Comparison of ENCODE assay signal across 8 cellular contexts in genomic region chr17:41959336-41960095, GRCh38. TPM values are rescaled to one million over a fixed set of nuclear protein-coding genes. Genes with fewer than 3 reads are reported as not detected.
DNase-seq lines count a peak whose midpoint lies in the region; ATAC-seq and TF ChIP-seq lines count a peak whose summit lies in the region.

No MANE protein-coding gene starts in this region.

- intact Hi-C loops in activated T-helper 2 cell treated with anti-CD3 and anti-CD28 coated beads, Interferon-gamma antibody, Interleukin-2, Interleukin-4, amounts not matched to agents 10 μg/mL and 5 μg/mL and 100 μg/mL, durations not matched to agents 14 hours and 24 hours and 36 hours (cut with micrococcal nuclease), result no loop called here

- TF ChIP-seq CTCF in MM.1S (IDR thresholded peaks at IDR 0.05; ENCODE audit: low read length) (peak; percentile 31), kidney epithelial cell (IDR thresholded peaks at IDR 0.05; ENCODE audit: insufficient read depth, low read length, poor library complexity, severe bottlenecking) (peak; percentile 43)

- H3K36me3 ChIP-seq in MM.1S (replicated peaks; ENCODE audit: insufficient read depth, low read length) (no peaks in the 10 kb centered on the region), kidney epithelial cell (ENCODE audit: control insufficient read depth, insufficient read depth, low read length) (no peaks in the 10 kb centered on the region)

- H3K4me1 ChIP-seq in MM.1S (ENCODE audit: low read length), result peaks cover 4% of the 10 kb centered on the region; the same call in 1 of the 2 replicates

- H3K36me3 Mint-ChIP-seq in activated CD8-positive, alpha-beta T cell treated with anti-CD3 and anti-CD28 coated beads, Interleukin-2, amount 10 ng/mL, durations not matched to agents 7 days and 5 days (ENCODE audit: low read depth), result no peaks in the 10 kb centered on the region
- no peaks in the 10 kb centered on the region for H3K36me3 Mint-ChIP-seq in activated T-helper 2 cell treated with anti-CD3 and anti-CD28 coated beads, Interferon-gamma antibody, Interleukin-2, Interleukin-4, amounts not matched to agents 10 μg/mL and 5 μg/mL and 100 μg/mL, durations not matched to agents 14 hours and 24 hours and 36 hours (ENCODE audit: low read depth)

- CTCF ChIA-PET in activated CD8-positive, alpha-beta T cell treated with anti-CD3 and anti-CD28 coated beads, Interleukin-2, amount 10 ng/mL, durations not matched to agents 7 days and 5 days (lab: Charles Lee), result interaction anchor here (0.8 to 1.5 kb wide), 5 partner anchors 30 to 173 kb away, joined by 3 to 8 read pairs (median 3); partner anchors contain the start of genes DNAJC7, JUP and ODAD4

- H4K20me1 ChIP-seq in MM.1S (ENCODE audit: insufficient read depth, low read length), result no peaks in the 10 kb centered on the region

- H3K27ac Mint-ChIP-seq in activated CD8-positive, alpha-beta T cell treated with anti-CD3 and anti-CD28 coated beads, Interleukin-2, amount 10 ng/mL, durations not matched to agents 7 days and 5 days, result no peak overlapping the region
- H3K27ac Mint-ChIP-seq in activated T-helper 2 cell treated with anti-CD3 and anti-CD28 coated beads, Interferon-gamma antibody, Interleukin-2, Interleukin-4, amounts not matched to agents 10 μg/mL and 5 μg/mL and 100 μg/mL, durations not matched to agents 14 hours and 24 hours and 36 hours, result no peak overlapping the region

- peaks cover 4% of the 10 kb centered on the region for H3K4me1 Mint-ChIP-seq in activated CD8-positive, alpha-beta T cell treated with anti-CD3 and anti-CD28 coated beads, Interleukin-2, amount 10 ng/mL, durations not matched to agents 7 days and 5 days (ENCODE audit: low read depth)
- no peaks in the 10 kb centered on the region for H3K4me1 Mint-ChIP-seq in activated T-helper 2 cell treated with anti-CD3 and anti-CD28 coated beads, Interferon-gamma antibody, Interleukin-2, Interleukin-4, amounts not matched to agents 10 μg/mL and 5 μg/mL and 100 μg/mL, durations not matched to agents 14 hours and 24 hours and 36 hours (ENCODE audit: low read depth)

- ATAC-seq in activated CD8-positive, alpha-beta T cell treated with anti-CD3 and anti-CD28 coated beads, Interleukin-2, amount 10 ng/mL, durations not matched to agents 7 days and 5 days, result no peak
- ATAC-seq in HG03196 (IDR thresholded peaks at IDR 0.05; ENCODE audit: unreplicated experiment) (no peak), HG03469 (IDR thresholded peaks at IDR 0.05; ENCODE audit: unreplicated experiment) (no peak)

- H3K9me2 ChIP-seq in MM.1S (replicated peaks; ENCODE audit: insufficient read depth, low read length), result no peaks in the 10 kb centered on the region

- H3K4me3 ChIP-seq in MM.1S (ENCODE audit: low read length), result no peak overlapping the region
- no peak overlapping the region for H3K4me3 ChIP-seq in kidney epithelial cell (ENCODE audit: low read depth, low read length)

- POLR2A ChIA-PET in activated CD8-positive, alpha-beta T cell treated with anti-CD3 and anti-CD28 coated beads, Interleukin-2, amount 10 ng/mL, durations not matched to agents 7 days and 5 days (lab: Charles Lee), result no interaction called here

- DNase-seq in GM03348 (ENCODE audit: low spot score) (peak; percentile 52), MM.1S (peak; percentile 57), kidney epithelial cell (ENCODE audit: low read depth) (no peak), GOT3 (lab: John Stamatoyannopoulos, UW) (no peak)
- peak; percentile 31 for DNase-seq in activated CD8-positive, alpha-beta T cell treated with anti-CD3 and anti-CD28 coated beads, Interleukin-2, amount 10 ng/mL, durations not matched to agents 7 days and 5 days
- DNase-seq in activated T-helper 2 cell treated with anti-CD3 and anti-CD28 coated beads, Interferon-gamma antibody, Interleukin-2, Interleukin-4, amounts not matched to agents 10 μg/mL and 5 μg/mL and 100 μg/mL, durations not matched to agents 14 hours and 24 hours and 36 hours (ENCODE audit: low spot score), result no peak

- H3K4me2 ChIP-seq in MM.1S (ENCODE audit: low read depth, low read length), result no peak overlapping the region

- no peak overlapping the region for H3K9ac ChIP-seq in MM.1S (ENCODE audit: low read length)

- no peaks in the 10 kb centered on the region for H3F3A ChIP-seq in MM.1S (ENCODE audit: insufficient read depth, low read length)

- H3K27ac ChIP-seq in MM.1S (ENCODE audit: low read length), result no peak overlapping the region

- no peak overlapping the region for H3K4me3 Mint-ChIP-seq in activated CD8-positive, alpha-beta T cell treated with anti-CD3 and anti-CD28 coated beads, Interleukin-2, amount 10 ng/mL, durations not matched to agents 7 days and 5 days
- H3K4me3 Mint-ChIP-seq in activated T-helper 2 cell treated with anti-CD3 and anti-CD28 coated beads, Interferon-gamma antibody, Interleukin-2, Interleukin-4, amounts not matched to agents 10 μg/mL and 5 μg/mL and 100 μg/mL, durations not matched to agents 14 hours and 24 hours and 36 hours (ENCODE audit: low read depth), result no peak overlapping the region

- H3K9me3 Mint-ChIP-seq in activated CD8-positive, alpha-beta T cell treated with anti-CD3 and anti-CD28 coated beads, Interleukin-2, amount 10 ng/mL, durations not matched to agents 7 days and 5 days (ENCODE audit: insufficient read depth), result no peaks in the 10 kb centered on the region
- no peaks in the 10 kb centered on the region for H3K9me3 Mint-ChIP-seq in activated T-helper 2 cell treated with anti-CD3 and anti-CD28 coated beads, Interferon-gamma antibody, Interleukin-2, Interleukin-4, amounts not matched to agents 10 μg/mL and 5 μg/mL and 100 μg/mL, durations not matched to agents 14 hours and 24 hours and 36 hours

- H2AFZ ChIP-seq in MM.1S (ENCODE audit: low read length), result no peak overlapping the region

- H3K79me2 ChIP-seq in MM.1S (ENCODE audit: low read length), result no peaks in the 10 kb centered on the region

- H3K27me3 Mint-ChIP-seq in activated CD8-positive, alpha-beta T cell treated with anti-CD3 and anti-CD28 coated beads, Interleukin-2, amount 10 ng/mL, durations not matched to agents 7 days and 5 days (ENCODE audit: low read depth), result no peaks in the 10 kb centered on the region
- H3K27me3 Mint-ChIP-seq in activated T-helper 2 cell treated with anti-CD3 and anti-CD28 coated beads, Interferon-gamma antibody, Interleukin-2, Interleukin-4, amounts not matched to agents 10 μg/mL and 5 μg/mL and 100 μg/mL, durations not matched to agents 14 hours and 24 hours and 36 hours (ENCODE audit: low read depth), result no peaks in the 10 kb centered on the region

- H3K9me3 ChIP-seq in MM.1S (replicated peaks; ENCODE audit: insufficient read depth, low read length), result no peaks in the 10 kb centered on the region

- H3K27me3 ChIP-seq in MM.1S (replicated peaks; ENCODE audit: insufficient read depth, low read length), result no peaks in the 10 kb centered on the region
- no peaks in the 10 kb centered on the region for H3K27me3 ChIP-seq in kidney epithelial cell (ENCODE audit: control insufficient read depth, insufficient read depth, low read length)

RNA-seq across cellular contexts. Expression of gene CNP, which starts 7.1 kb away (rescaled TPM):
- 10 to 100 TPM; 93.4 to 94.6 TPM for total RNA-seq in activated CD8-positive, alpha-beta T cell treated with anti-CD3 and anti-CD28 coated beads, Interleukin-2, amount 10 ng/mL, durations not matched to agents 7 days and 5 days
- 58.5 and 65.1 TPM in 2 replicates for total RNA-seq in kidney epithelial cell
- total RNA-seq in activated T-helper 2 cell treated with anti-CD3 and anti-CD28 coated beads, Interferon-gamma antibody, Interleukin-2, Interleukin-4, amounts not matched to agents 10 μg/mL and 5 μg/mL and 100 μg/mL, durations not matched to agents 14 hours and 24 hours and 36 hours, result 71.8 and 77.3 TPM in 2 replicates

RNA-seq across cellular contexts. Expression of gene ODAD4, which starts 29.1 kb away (rescaled TPM):
- under 1 TPM; 0.89 to 0.97 TPM for total RNA-seq in activated CD8-positive, alpha-beta T cell treated with anti-CD3 and anti-CD28 coated beads, Interleukin-2, amount 10 ng/mL, durations not matched to agents 7 days and 5 days
- 0.62 and 0.84 TPM in 2 replicates for total RNA-seq in kidney epithelial cell
- total RNA-seq in activated T-helper 2 cell treated with anti-CD3 and anti-CD28 coated beads, Interferon-gamma antibody, Interleukin-2, Interleukin-4, amounts not matched to agents 10 μg/mL and 5 μg/mL and 100 μg/mL, durations not matched to agents 14 hours and 24 hours and 36 hours, result 0.50 and 0.85 TPM in 2 replicates

RNA-seq across cellular contexts. Expression of gene ACLY, which starts 40.8 kb away (rescaled TPM):
- 100 to 1,000 TPM; 177 to 185 TPM for total RNA-seq in activated CD8-positive, alpha-beta T cell treated with anti-CD3 and anti-CD28 coated beads, Interleukin-2, amount 10 ng/mL, durations not matched to agents 7 days and 5 days
- total RNA-seq in kidney epithelial cell, result 241 and 301 TPM in 2 replicates
- 223 and 232 TPM in 2 replicates for total RNA-seq in activated T-helper 2 cell treated with anti-CD3 and anti-CD28 coated beads, Interferon-gamma antibody, Interleukin-2, Interleukin-4, amounts not matched to agents 10 μg/mL and 5 μg/mL and 100 μg/mL, durations not matched to agents 14 hours and 24 hours and 36 hours

RNA-seq across cellular contexts. Expression of gene DNAJC7, which starts 57.7 kb away (rescaled TPM):
- 10 to 100 TPM; 86.1 to 99.8 TPM for total RNA-seq in activated CD8-positive, alpha-beta T cell treated with anti-CD3 and anti-CD28 coated beads, Interleukin-2, amount 10 ng/mL, durations not matched to agents 7 days and 5 days
- 68.0 and 73.5 TPM in 2 replicates for total RNA-seq in kidney epithelial cell
- total RNA-seq in activated T-helper 2 cell treated with anti-CD3 and anti-CD28 coated beads, Interferon-gamma antibody, Interleukin-2, Interleukin-4, amounts not matched to agents 10 μg/mL and 5 μg/mL and 100 μg/mL, durations not matched to agents 14 hours and 24 hours and 36 hours, result 103 and 115 TPM in 2 replicates

Comparison
In these comparisons a context has a peak if more than half of its experiments do, and no peak if none do; other contexts are left out.
1. DNase-seq: peak in GM03348 (single experiment), MM.1S (single experiment) and activated CD8-positive, alpha-beta T cell treated with anti-CD3 and anti-CD28 coated beads, Interleukin-2, amount 10 ng/mL, durations not matched to agents 7 days and 5 days (single experiment); none in kidney epithelial cell (single experiment), GOT3 (single experiment) and activated T-helper 2 cell treated with anti-CD3 and anti-CD28 coated beads, Interferon-gamma antibody, Interleukin-2, Interleukin-4, amounts not matched to agents 10 μg/mL and 5 μg/mL and 100 μg/mL, durations not matched to agents 14 hours and 24 hours and 36 hours (single experiment).